In genomic region chr2:222292738-222293134, GRCh38 we compare ENCODE assay signal across 24 cellular contexts. TPM values are rescaled to one million over a fixed set of nuclear protein-coding genes. Genes with fewer than 3 reads are reported as not detected.
DNase-seq lines count a peak whose midpoint lies in the region; ATAC-seq, FAIRE-seq and TF ChIP-seq lines count a peak whose summit lies in the region.
"Had no signal": no experiment of that assay in that cellular context is flagged by ENCODE, and none has a peak within 500 bp of the region (broad histone marks: within the 10 kb centered on the region; RNA-seq: fewer than 3 reads in every experiment).

No MANE protein-coding gene starts in this region.

- H3K36me3 ChIP-seq in H1 (ENCODE audit: control insufficient read depth in 2 of 4, insufficient read depth in 4 of 4, low read length in 3 of 4) = no peaks in the 10 kb centered on the region; a peak in 1 of 8 replicates
- H3K36me3 ChIP-seq: BLaER1 treated with 17β-estradiol and CSF1 and Interleukin-3, amounts not matched to agents 10 nM and 100 nM had no signal

- H3K27me3 ChIP-seq in H1 (replicated peaks in 1 of 4; ENCODE audit: control insufficient read depth in 3 of 4, extremely low read depth in 1 of 4, insufficient read depth in 3 of 4, low read length in 3 of 4) = peaks cover 77 to 98% (median 88%) of the 10 kb centered on the region in 4 experiments

- no peak overlapping the region for H4K91ac ChIP-seq in H1 (replicated peaks; ENCODE audit: insufficient read length, low read length)

- TF ChIP-seq POLR2A in H1 (IDR thresholded peaks at IDR 0.05; ENCODE audit: control extremely low read depth in 1 of 2, low read depth in 2 of 2, low read length in 2 of 2) = no peak

- no peak overlapping the region for H4K5ac ChIP-seq in H1 (ENCODE audit: insufficient read length, low read depth, low read length)

- H2BK5ac ChIP-seq in H1 (ENCODE audit: low read depth, low read length) = no peak overlapping the region

- no peak overlapping the region for H3K4me2 ChIP-seq in H1 (ENCODE audit: insufficient read depth in 1 of 2, low read depth in 2 of 2, low read length in 2 of 2)
- H3K4me2 ChIP-seq: BLaER1 treated with 17β-estradiol and CSF1 and Interleukin-3, amounts not matched to agents 10 nM and 100 nM; SK-N-SH had no signal

- CTCF ChIA-PET in H1 (lab: Charles Lee; ENCODE audit: partially characterized antibody) = interaction anchor here (0.7 to 4.1 kb wide), 13 partner anchors 9 to 269 kb away, joined by 3 to 19 read pairs (median 8); no protein-coding TSS in a partner anchor

- no peak for TF ChIP-seq EP300 in H1 (IDR thresholded peaks at IDR 0.05; ENCODE audit: borderline replicate concordance in 1 of 2, low read depth in 2 of 2, low read length in 2 of 2)

- H3K23ac ChIP-seq in H1 (ENCODE audit: insufficient read length) = no peak overlapping the region

- H2BK20ac ChIP-seq in H1 (ENCODE audit: low read length) = peak overlapping the region; percentile 80; the same call in 1 of the 2 replicates

- H3K4me3 ChIP-seq in H1 (ENCODE audit: extremely low read depth in 1 of 4, insufficient read depth in 2 of 4, low read depth in 3 of 4, low read length in 4 of 4) = no peak overlapping the region
- H3K4me3 ChIP-seq: BLaER1 treated with 17β-estradiol and CSF1 and Interleukin-3, amounts not matched to agents 10 nM and 100 nM had no signal

- H3K36me3 Mint-ChIP-seq in IgD-negative memory B cell (no peaks in the 10 kb centered on the region), nephron (ENCODE audit: low read depth) (peaks cover 3% of the 10 kb centered on the region), type B pancreatic cell (peaks cover 7% of the 10 kb centered on the region)

- peaks cover 78% of the 10 kb centered on the region for H3K27me3 Mint-ChIP-seq in IgD-negative memory B cell
- H3K27me3 Mint-ChIP-seq in nephron (ENCODE audit: low read depth) = peaks cover 100% of the 10 kb centered on the region
- H3K27me3 Mint-ChIP-seq in type B pancreatic cell = peaks cover 100% of the 10 kb centered on the region

- H3K4me1 ChIP-seq in H1 (replicated peaks in 1 of 4; ENCODE audit: control insufficient read depth in 3 of 4, insufficient read depth in 4 of 4, low read length in 3 of 4) = peaks cover 17 to 32% (median 25%) of the 10 kb centered on the region in 4 experiments

- H2AFZ ChIP-seq in H1 (ENCODE audit: low read length) = no peak overlapping the region

- no peaks in the 10 kb centered on the region for H3K79me1 ChIP-seq in H1 (ENCODE audit: low read depth, low read length)

- TF ChIP-seq RAD21 in H1 (IDR thresholded peaks at IDR 0.05 in 1 of 2, conservative IDR thresholded peaks at IDR 0.05 in 1 of 2; ENCODE audit: low read depth in 2 of 2, low read length in 2 of 2) = no peak

- H3K9me3 Mint-ChIP-seq in IgD-negative memory B cell (peaks cover 1 to 19% (median 4%) of the 10 kb centered on the region in 3 donors), nephron (no peaks in the 10 kb centered on the region), type B pancreatic cell (no peaks in the 10 kb centered on the region)
- H3K9me3 Mint-ChIP-seq: CD4-positive, alpha-beta T cell had no signal

- peaks cover 10 to 34% of the 10 kb centered on the region in 2 experiments for H4K20me1 ChIP-seq in H1 (replicated peaks in 1 of 2; ENCODE audit: control insufficient read depth in 1 of 2, insufficient read depth in 2 of 2, low read length in 2 of 2)

- H3K9me3 ChIP-seq in H1 (ENCODE audit: insufficient read depth in 2 of 2, low read depth in 1 of 2, low read length in 1 of 2) = no peaks in the 10 kb centered on the region
- H3K9me3 ChIP-seq: SK-N-SH had no signal

- H3K56ac ChIP-seq in H1 (replicated peaks; ENCODE audit: insufficient read length, low read depth, low read length) = no peak overlapping the region

- FAIRE-seq in H1 (lab: Jason Lieb, UNC) = no peak
- FAIRE-seq: A204.1, D721Med had no signal

- H3K18ac ChIP-seq in H1 (ENCODE audit: extremely low read depth, low read length) = peak overlapping the region; percentile 15; the same call in 1 of the 2 replicates

- ATAC-seq in HG03460 (IDR thresholded peaks at IDR 0.05; ENCODE audit: unreplicated experiment) = no peak
- ATAC-seq: HCT116, PC-3 had no signal

- no peak overlapping the region for H4K8ac ChIP-seq in H1 (ENCODE audit: extremely low read depth, insufficient read depth, low read length)

- H3K27ac Mint-ChIP-seq in IgD-negative memory B cell (peak overlapping the region; percentile 54 to 91 (median 74)), nephron (no peak overlapping the region), type B pancreatic cell (peak overlapping the region; percentile 32)
- H3K27ac Mint-ChIP-seq: CD4-positive, alpha-beta T cell had no signal

- H2BK12ac ChIP-seq in H1 (ENCODE audit: low read depth, low read length) = peak overlapping the region; percentile 82; the same call in 1 of the 2 replicates

- DNase-seq in H1 (ENCODE audit: low read depth in 1 of 2, low spot score in 2 of 2) (no peak), type B pancreatic cell (ENCODE audit: extremely low spot score, unreplicated experiment) (no peak), cerebellar nuclear complex (lab: John Stamatoyannopoulos, UW) (no peak), hippocampal formation (lab: John Stamatoyannopoulos, UW) (no peak)
- DNase-seq: AML-193; CD4-positive, alpha-beta T cell; Kasumi-1; MV-4-11; NCI-H1105 treated with DMSO at 0.1 percent for 48 hours; NCI-H146; NCI-H2029; NCI-H446; NCI-H524 treated with DMSO at 0.1 percent for 48 hours; NCI-H774; PC-3; SK-N-SH had no signal

- H3K9ac ChIP-seq in H1 (replicated peaks in 1 of 4; ENCODE audit: extremely low read depth in 1 of 4, low read depth in 3 of 4, low read length in 3 of 4) = no peak overlapping the region
- H3K9ac ChIP-seq: BLaER1 treated with 17β-estradiol and CSF1 and Interleukin-3, amounts not matched to agents 10 nM and 100 nM; SK-N-SH had no signal

- peaks cover 9 to 19% (median 12%) of the 10 kb centered on the region in 3 donors for H3K4me1 Mint-ChIP-seq in IgD-negative memory B cell
- peaks cover 34% of the 10 kb centered on the region for H3K4me1 Mint-ChIP-seq in nephron
- H3K4me1 Mint-ChIP-seq in type B pancreatic cell (ENCODE audit: unreplicated experiment) = peaks cover 7% of the 10 kb centered on the region

- H3K79me2 ChIP-seq in H1 (ENCODE audit: control insufficient read depth in 1 of 2, insufficient read depth in 2 of 2, low read length in 2 of 2) = no peaks in the 10 kb centered on the region

- POLR2A ChIA-PET in H1 (lab: Charles Lee; ENCODE audit: partially characterized antibody) = interaction anchor here (0.9 to 2.4 kb wide), 3 partner anchors 15 to 25 kb away, joined by 3 to 11 read pairs (median 3); no protein-coding TSS in a partner anchor

- no peak overlapping the region for H3K27ac ChIP-seq in H1 (ENCODE audit: low read depth, low read length)
- H3K27ac ChIP-seq: BLaER1 treated with 17β-estradiol and CSF1 and Interleukin-3, amounts not matched to agents 10 nM and 100 nM; HL-60 had no signal

- no peak overlapping the region for H2AK5ac ChIP-seq in H1 (ENCODE audit: low read depth, low read length)

- TF ChIP-seq CTCF in H1 (IDR thresholded peaks at IDR 0.05; ENCODE audit: control extremely low read depth in 1 of 3, insufficient read depth in 1 of 3, low read depth in 1 of 3, low read length in 3 of 3) (no peak), nephron (IDR thresholded peaks at IDR 0.05; ENCODE audit: unreplicated experiment in 3 of 3) (no peak), type B pancreatic cell (conservative IDR thresholded peaks at IDR 0.05) (no peak)

- no peak overlapping the region for H3K14ac ChIP-seq in H1 (ENCODE audit: insufficient read length)

- H3K23me2 ChIP-seq in H1 (ENCODE audit: low read depth, low read length) = peaks cover 9% of the 10 kb centered on the region; the same call in 1 of the 2 replicates

- 20% methylated on average over 4 of the region's 4 CpGs; no CpG with 5 or more reads in 1 of the 2 experiments for WGBS in H1 (ENCODE audit: extremely low coverage in 1 of 2, insufficient coverage in 1 of 2, insufficient read length in 1 of 2, insufficient replicate concordance in 2 of 2, low coverage in 1 of 2, low lambda C conversion rate in 2 of 2, missing lambda C conversion rate in 1 of 2), 2 experiments

- no peak overlapping the region for H2BK15ac ChIP-seq in H1 (ENCODE audit: low read length)

- no peak overlapping the region for H2BK120ac ChIP-seq in H1 (replicated peaks; ENCODE audit: low read depth, low read length)

- H3K4ac ChIP-seq in H1 (replicated peaks; ENCODE audit: insufficient read length, low read depth, low read length) = no peak overlapping the region

- peak overlapping the region in 1 of 4 donors; percentile 57 for H3K4me3 Mint-ChIP-seq in IgD-negative memory B cell
- peak overlapping the region in 2 of 3 experiments; percentile 60 to 88 for H3K4me3 Mint-ChIP-seq in nephron
- H3K4me3 Mint-ChIP-seq in type B pancreatic cell = peak overlapping the region; percentile 78
- H3K4me3 Mint-ChIP-seq: CD4-positive, alpha-beta T cell had no signal

TF ChIP-seq in H1, 55 proteins besides CTCF, POLR2A, EP300 and RAD21 (continues in another document):
- TF ChIP-seq CBX8 (IDR thresholded peaks at IDR 0.05; ENCODE audit: borderline replicate concordance, low read depth, low read length) = no peak
- no peak for TF ChIP-seq CBX5 (IDR thresholded peaks at IDR 0.05; ENCODE audit: low read depth, low read length)
- TF ChIP-seq BCL11A (IDR thresholded peaks at IDR 0.05; ENCODE audit: low read depth in 2 of 2, low read length in 2 of 2) = no peak
- no peak for TF ChIP-seq HDAC2 (IDR thresholded peaks at IDR 0.05; ENCODE audit: borderline replicate concordance in 1 of 2, low read depth in 2 of 2, low read length in 2 of 2)
- no peak for TF ChIP-seq ZNF274 (IDR thresholded peaks at IDR 0.05; ENCODE audit: borderline replicate concordance, extremely low read depth, low read length)
- TF ChIP-seq TAF7 (optimal IDR thresholded peaks at IDR 0.05; ENCODE audit: borderline replicate concordance, low read depth, low read length) = no peak
- TF ChIP-seq CEBPB (IDR thresholded peaks at IDR 0.05; ENCODE audit: low read depth, low read length) = no peak
- TF ChIP-seq TCF12 (IDR thresholded peaks at IDR 0.05; ENCODE audit: low read depth, low read length) = no peak

RNA-seq across cellular contexts. Expression of gene PAX3, which starts 6.1 kb away (rescaled TPM):
- not detected for polyA plus RNA-seq in IgD-negative memory B cell
- not detected in 2 replicates for total RNA-seq in H1 (2021; fragmentation: NEBNext Ultra II Directional; extraction: Animal tissue kit (Norgen Biotek cat#: 25700))
- 0.33 and 0.35 TPM in 2 replicates for polyA plus RNA-seq in H1 (2011; rRNA removed)
- polyA plus RNA-seq in H1 (2011; cell fraction: cytosol; rRNA removed) = 0.13 TPM
- polyA plus RNA-seq in H1 (2011; cell fraction: nucleus; rRNA removed) = 1.0 TPM
- polyA plus RNA-seq in H1 (2012, experiment 1 of 2) = 0.18 to 0.59 TPM (median 0.23 TPM) in 4 replicates
- 0.13 TPM for polyA plus RNA-seq in H1 (2012, experiment 2 of 2)
- not detected for polyA plus RNA-seq in H1 (2013, experiment 1 of 2)
- polyA plus RNA-seq in H1 (2013, experiment 2 of 2) = not detected
- polyA minus RNA-seq in H1 (2011; rRNA and poly(A)+ RNA removed) = 0.69 TPM in 1 of 2 replicates, not detected in the other
- not detected for polyA minus RNA-seq in H1 (2011; cell fraction: cytosol; rRNA and poly(A)+ RNA removed)
- polyA minus RNA-seq in H1 (2011; cell fraction: nucleus; rRNA and poly(A)+ RNA removed) = not detected
- total RNA-seq in type B pancreatic cell (ENCODE audit: low replicate concordance) = 66.7 TPM in 1 of 2 replicates, not detected in the other
- total RNA-seq: CD4-positive, alpha-beta T cell; PC-3 had no signal
- polyA plus RNA-seq: SK-N-SH had no signal

Comparison
In these comparisons a context has a peak if more than half of its experiments do, and no peak if none do; other contexts are left out.
1. H3K27ac Mint-ChIP-seq: peak in IgD-negative memory B cell (3 of 3) and type B pancreatic cell (single experiment); none in nephron (0 of 3).